22 cellular contexts compared by ENCODE assay signal in the genomic region with DNA sequence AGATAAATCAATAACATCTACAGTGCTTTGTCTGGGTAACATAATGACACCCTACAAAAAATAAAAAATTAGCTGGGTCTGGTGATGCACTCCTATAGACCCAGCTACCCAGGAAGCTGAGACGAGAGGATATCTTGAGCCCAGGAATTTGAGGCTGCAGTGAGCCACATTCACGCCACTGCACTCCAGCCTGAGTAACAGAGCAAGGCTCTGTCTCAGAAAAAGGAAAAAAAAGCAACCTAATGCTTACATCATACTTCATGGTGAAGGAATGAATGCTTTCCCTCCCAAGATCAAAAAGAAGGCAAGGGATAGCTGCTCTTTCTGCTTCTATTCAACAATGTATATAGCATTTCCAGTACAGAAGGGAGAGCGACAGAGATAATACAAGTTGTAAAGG. TPM values are rescaled to one million over a fixed set of nuclear protein-coding genes. Genes with fewer than 3 reads are reported as not detected.
A peak's percentile ranks its signal among the peaks of the same experiment; 100 is the strongest.
DNase-seq lines count a peak whose midpoint lies in the region; ATAC-seq, FAIRE-seq and TF ChIP-seq lines count a peak whose summit lies in the region.
"Had no signal": no experiment of that assay in that cellular context is flagged by ENCODE, and none has a peak within 500 bp of the region (broad histone marks: within the 10 kb centered on the region; RNA-seq: fewer than 3 reads in every experiment).

No MANE protein-coding gene starts in this region.

- no peaks in the 10 kb centered on the region for H3K79me2 ChIP-seq in astrocyte (ENCODE audit: insufficient read depth, low read length)

- FAIRE-seq in astrocyte (lab: Jason Lieb, UNC) = no peak
- FAIRE-seq: A204.1, GM12891, H54 had no signal

- no peaks in the 10 kb centered on the region for H3K9me3 Mint-ChIP-seq in activated naive CD4-positive, alpha-beta T cell treated with anti-CD3 and anti-CD28 coated beads, Interleukin-2, amount 50 U/mL, for 24 hours
- H3K9me3 Mint-ChIP-seq in activated naive CD4-positive, alpha-beta T cell treated with anti-CD3 and anti-CD28 coated beads, Interleukin-2, amount 50 U/mL, for 72 hours = no peaks in the 10 kb centered on the region
- no peaks in the 10 kb centered on the region for H3K9me3 Mint-ChIP-seq in astrocyte (ENCODE audit: unreplicated experiment)
- H3K9me3 Mint-ChIP-seq: CD8-positive, alpha-beta T cell had no signal

- no peak for ATAC-seq in activated naive CD4-positive, alpha-beta T cell treated with anti-CD3 and anti-CD28 coated beads, Interleukin-2, amount 50 U/mL, for 72 hours
- ATAC-seq: CD8-positive, alpha-beta T cell had no signal

- no peak for DNase-seq in activated naive CD4-positive, alpha-beta T cell treated with anti-CD3 and anti-CD28 coated beads, Interleukin-2, amount 50 U/mL, for 72 hours (ENCODE audit: low spot score in 2 of 2)
- DNase-seq in astrocyte (ENCODE audit: low read depth) (no peak), iris pigment epithelial cell (ENCODE audit: low read depth) (peak; percentile 50), spleen (no peak), tibial nerve (ENCODE audit: low spot score in 2 of 2) (no peak), H7 (no peak)
- DNase-seq in activated CD8-positive, alpha-beta memory T cell treated with anti-CD3 and anti-CD28 coated beads for 24 hours = no peak
- DNase-seq: Caco-2; CD4-positive, CD25-positive, alpha-beta regulatory T cell; CD8-positive, alpha-beta T cell; DMS79; GF-D8; GOT3; HCEC 1CT had no signal

- H3K27me3 ChIP-seq in astrocyte (ENCODE audit: insufficient read depth, low read length) = peaks cover 27% of the 10 kb centered on the region
- peaks cover 0 to 31% (median 0%) of the 10 kb centered on the region in 7 donors for H3K27me3 ChIP-seq in spleen (replicated peaks in 1 of 7)
- H3K27me3 ChIP-seq in tibial nerve = peaks cover 0 to 5% of the 10 kb centered on the region in 2 donors
- H3K27me3 ChIP-seq in H7 (ENCODE audit: control insufficient read depth, insufficient read depth, low read length) = no peaks in the 10 kb centered on the region
- H3K27me3 ChIP-seq: BLaER1 had no signal

- H3K9me3 ChIP-seq in astrocyte (ENCODE audit: insufficient read depth, low read depth, low read length) (no peaks in the 10 kb centered on the region), spleen (no peaks in the 10 kb centered on the region), tibial nerve (no peaks in the 10 kb centered on the region)
- H3K9me3 ChIP-seq: BLaER1, Caco-2 had no signal

- TF ChIP-seq EP300 in tibial nerve (IDR thresholded peaks at IDR 0.05) = no peak

- H3K4me3 ChIP-seq in astrocyte (ENCODE audit: insufficient read depth, low read depth, low read length) = no peak overlapping the region
- H3K4me3 ChIP-seq in spleen = no peak overlapping the region
- no peak overlapping the region for H3K4me3 ChIP-seq in tibial nerve
- no peak overlapping the region for H3K4me3 ChIP-seq in H7 (ENCODE audit: insufficient read depth, low read depth, low read length)
- H3K4me3 ChIP-seq: BLaER1 had no signal

- TF ChIP-seq POLR2A in spleen (IDR thresholded peaks at IDR 0.05) = no peak
- no peak for TF ChIP-seq POLR2A in tibial nerve (IDR thresholded peaks at IDR 0.05)

- no peaks in the 10 kb centered on the region for H3K36me3 Mint-ChIP-seq in activated naive CD4-positive, alpha-beta T cell treated with anti-CD3 and anti-CD28 coated beads, Interleukin-2, amount 50 U/mL, for 24 hours
- H3K36me3 Mint-ChIP-seq in activated naive CD4-positive, alpha-beta T cell treated with anti-CD3 and anti-CD28 coated beads, Interleukin-2, amount 50 U/mL, for 72 hours = no peaks in the 10 kb centered on the region
- no peaks in the 10 kb centered on the region for H3K36me3 Mint-ChIP-seq in astrocyte (ENCODE audit: low read depth, unreplicated experiment)
- H3K36me3 Mint-ChIP-seq: CD4-positive, CD25-positive, alpha-beta regulatory T cell; CD8-positive, alpha-beta T cell had no signal

- peak overlapping the region; percentile 52 for H3K27ac Mint-ChIP-seq in activated naive CD4-positive, alpha-beta T cell treated with anti-CD3 and anti-CD28 coated beads, Interleukin-2, amount 50 U/mL, for 24 hours
- no peak overlapping the region for H3K27ac Mint-ChIP-seq in activated naive CD4-positive, alpha-beta T cell treated with anti-CD3 and anti-CD28 coated beads, Interleukin-2, amount 50 U/mL, for 72 hours
- peak overlapping the region; percentile 37 for H3K27ac Mint-ChIP-seq in astrocyte (ENCODE audit: unreplicated experiment)
- H3K27ac Mint-ChIP-seq: B cell; CD4-positive, CD25-positive, alpha-beta regulatory T cell; CD8-positive, alpha-beta T cell had no signal

- H3K27me3 Mint-ChIP-seq in activated naive CD4-positive, alpha-beta T cell treated with anti-CD3 and anti-CD28 coated beads, Interleukin-2, amount 50 U/mL, for 24 hours = peaks cover 28% of the 10 kb centered on the region
- H3K27me3 Mint-ChIP-seq in astrocyte (ENCODE audit: low read depth, unreplicated experiment) = peaks cover 7% of the 10 kb centered on the region

- H3K36me3 ChIP-seq in astrocyte (ENCODE audit: insufficient read depth, low read length) (no peaks in the 10 kb centered on the region), spleen (no peaks in the 10 kb centered on the region), tibial nerve (no peaks in the 10 kb centered on the region), H7 (replicated peaks; ENCODE audit: control insufficient read depth, insufficient read depth, low read length) (no peaks in the 10 kb centered on the region)
- H3K36me3 ChIP-seq: BLaER1 had no signal

- no peak overlapping the region for H3K27ac ChIP-seq in astrocyte (ENCODE audit: low read depth, low read length)
- peak overlapping the region in 5 of 8 donors; percentile 8 to 56 (median 23) for H3K27ac ChIP-seq in spleen
- no peak overlapping the region for H3K27ac ChIP-seq in tibial nerve
- H3K27ac ChIP-seq: 22Rv1, BLaER1, C4-2B had no signal

- TF ChIP-seq CTCF in astrocyte (IDR thresholded peaks at IDR 0.05; ENCODE audit: insufficient read depth, low read depth, low read length) = no peak
- TF ChIP-seq CTCF in spleen (IDR thresholded peaks at IDR 0.05 in 8 of 11, conservative IDR thresholded peaks at IDR 0.05 in 3 of 11) = no peak
- TF ChIP-seq CTCF in tibial nerve (IDR thresholded peaks at IDR 0.05) = no peak

- H3K4me1 ChIP-seq in astrocyte (ENCODE audit: insufficient read depth, low read length) (no peaks in the 10 kb centered on the region), spleen (peaks cover 0 to 15% (median 7%) of the 10 kb centered on the region in 6 donors), tibial nerve (peaks cover 0 to 7% (median 0%) of the 10 kb centered on the region in 4 donors)
- H3K4me1 ChIP-seq: BLaER1, Caco-2 had no signal

- H3K4me3 Mint-ChIP-seq in activated naive CD4-positive, alpha-beta T cell treated with anti-CD3 and anti-CD28 coated beads, Interleukin-2, amount 50 U/mL, for 24 hours = no peak overlapping the region
- H3K4me3 Mint-ChIP-seq in astrocyte (ENCODE audit: unreplicated experiment) = no peak overlapping the region
- H3K4me3 Mint-ChIP-seq: B cell; CD4-positive, CD25-positive, alpha-beta regulatory T cell; CD8-positive, alpha-beta T cell had no signal

- peaks cover 4% of the 10 kb centered on the region for H3K4me1 Mint-ChIP-seq in activated naive CD4-positive, alpha-beta T cell treated with anti-CD3 and anti-CD28 coated beads, Interleukin-2, amount 50 U/mL, for 24 hours
- peaks cover 8% of the 10 kb centered on the region for H3K4me1 Mint-ChIP-seq in astrocyte (ENCODE audit: low read depth, unreplicated experiment)

- no peaks in the 10 kb centered on the region for H4K20me1 ChIP-seq in astrocyte (ENCODE audit: insufficient read depth, low read length)
- H4K20me1 ChIP-seq: BLaER1 had no signal

- no peak overlapping the region for H3K4me2 ChIP-seq in astrocyte (ENCODE audit: low read length)
- H3K4me2 ChIP-seq: BLaER1 had no signal

- 77 to 92% (median 82%) methylated on average over 3 of the region's 3 CpGs for WGBS in spleen, 5 donors
- 60 to 66% methylated on average over 3 of the region's 3 CpGs for WGBS in tibial nerve, 2 donors

- intact Hi-C loops in spleen (cut with DNase I; ENCODE audit: low total_unique reads) = no loop called here

- H2AFZ ChIP-seq in astrocyte (ENCODE audit: low read depth, low read length) = no peak overlapping the region

- H3K9ac ChIP-seq in astrocyte (ENCODE audit: low read length) = no peak overlapping the region
- H3K9ac ChIP-seq: BLaER1 had no signal

RNA-seq across cellular contexts. Expression of gene CTTNBP2NL, which starts 24.2 kb away (rescaled TPM):
- 1 to 10 TPM; 3.4 to 5.5 TPM for total RNA-seq in activated naive CD4-positive, alpha-beta T cell treated with anti-CD3 and anti-CD28 coated beads, Interleukin-2, amount 50 U/mL, for 72 hours
- total RNA-seq in astrocyte (83.0 and 91.9 TPM in 2 replicates), spleen (10 to 100 TPM; 15.3 to 48.1 (median 27.5) TPM), tibial nerve (10 to 100 TPM; 18.8 to 28.0 (median 20.8) TPM)
- 1 to 10 TPM; 1.9 to 4.6 (median 2.5) TPM for polyA plus RNA-seq in spleen
- 9.7 and 15.3 TPM in 2 replicates for total RNA-seq in H7 (2014; rRNA removed; shearing (Covaris generic))
- total RNA-seq: CD8-positive, alpha-beta T cell had no signal

Comparison
In these comparisons a context has a peak if more than half of its experiments do, and no peak if none do; other contexts are left out.
1. H3K27ac Mint-ChIP-seq: peak in activated naive CD4-positive, alpha-beta T cell treated with anti-CD3 and anti-CD28 coated beads, Interleukin-2, amount 50 U/mL, for 24 hours (single experiment) and astrocyte (single experiment); none in activated naive CD4-positive, alpha-beta T cell treated with anti-CD3 and anti-CD28 coated beads, Interleukin-2, amount 50 U/mL, for 72 hours (0 of 2).
2. H3K27ac ChIP-seq: peak in spleen (5 of 8); none in astrocyte (single experiment) and tibial nerve (0 of 4).